ENCODE assay signal across 21 cellular contexts in the genomic region with DNA sequence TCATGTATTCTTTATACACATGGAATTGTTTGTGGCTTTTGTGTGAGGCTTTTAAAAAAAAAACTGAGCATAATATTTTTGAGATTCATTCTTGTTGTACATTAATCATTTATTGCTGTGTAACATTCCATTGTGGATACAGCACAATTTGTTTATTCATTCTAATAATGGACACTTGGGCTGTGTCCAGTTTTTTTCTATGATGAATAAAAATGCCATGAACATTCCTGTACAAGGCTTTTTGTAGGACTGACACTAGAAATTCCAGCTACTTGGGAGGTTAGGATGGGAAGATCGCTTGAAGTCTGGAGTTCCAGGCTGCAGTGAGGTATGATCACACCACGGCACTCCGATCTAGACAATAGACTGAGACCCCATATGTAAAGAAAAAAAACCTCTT.
A peak's percentile ranks its signal among the peaks of the same experiment; 100 is the strongest.
DNase-seq lines count a peak whose midpoint lies in the region; ATAC-seq and TF ChIP-seq lines count a peak whose summit lies in the region.
"Had no signal": no experiment of that assay in that cellular context is flagged by ENCODE, and none has a peak within 500 bp of the region (broad histone marks: within the 10 kb centered on the region; RNA-seq: fewer than 3 reads in every experiment).

No MANE protein-coding gene starts in this region.

- intact Hi-C loops in left colon (cut with DNase I, micrococcal nuclease), result no loop called here
- intact Hi-C loops in activated T-helper 1 cell treated with anti-CD3 and anti-CD28 coated beads, Interleukin-12 subunit alpha, Interleukin-12 subunit beta, Interleukin-2, Interleukin-4 antibody, amounts not matched to agents 30 ng/mL and 10 ng/mL and 1 ng/mL, durations not matched to agents 14 hours and 24 hours and 36 hours (cut with micrococcal nuclease), result no loop called here

- TF ChIP-seq CTCF in BJ (IDR thresholded peaks at IDR 0.05; ENCODE audit: insufficient read depth, low read depth, low read length), result no peak

- H3K4me1 Mint-ChIP-seq in activated T-helper 1 cell treated with anti-CD3 and anti-CD28 coated beads, Interleukin-12 subunit alpha, Interleukin-12 subunit beta, Interleukin-2, Interleukin-4 antibody, amounts not matched to agents 30 ng/mL and 10 ng/mL and 1 ng/mL, durations not matched to agents 14 hours and 24 hours and 36 hours (ENCODE audit: low read depth), result no peaks in the 10 kb centered on the region
- H3K4me1 Mint-ChIP-seq: activated CD4-positive, alpha-beta T cell treated with anti-CD3 and anti-CD28 coated beads for 36 hours had no signal

- H3K9me3 Mint-ChIP-seq in activated T-helper 1 cell treated with anti-CD3 and anti-CD28 coated beads, Interleukin-12 subunit alpha, Interleukin-12 subunit beta, Interleukin-2, Interleukin-4 antibody, amounts not matched to agents 30 ng/mL and 10 ng/mL and 1 ng/mL, durations not matched to agents 14 hours and 24 hours and 36 hours, result no peaks in the 10 kb centered on the region

- DNase-seq in BJ (ENCODE audit: low read depth) (peak; percentile 52), NCI-H226 (peak; percentile 72), dermis blood vessel endothelial cell (peak; percentile 8), kidney tubule cell (ENCODE audit: low spot score) (peak; percentile 67), left colon (no peak)
- DNase-seq in activated T-helper 1 cell treated with anti-CD3 and anti-CD28 coated beads, Interleukin-12 subunit alpha, Interleukin-12 subunit beta, Interleukin-2, Interleukin-4 antibody, amounts not matched to agents 30 ng/mL and 10 ng/mL and 1 ng/mL, durations not matched to agents 14 hours and 24 hours and 36 hours (ENCODE audit: low spot score), result no peak
- no peak for DNase-seq in activated CD4-positive, alpha-beta T cell treated with anti-CD3 and anti-CD28 coated beads, Interleukin-2, amount 50 U/mL, for 1 hour
- DNase-seq: activated CD4-positive, alpha-beta T cell treated with anti-CD3 and anti-CD28 coated beads for 36 hours; activated naive CD4-positive, alpha-beta T cell treated with anti-CD3 and anti-CD28 coated beads, Interleukin-2, amount 50 U/mL, for 16 hours; aorta; effector CD4-positive, alpha-beta T cell; GF-D8; left ventricle myocardium superior; mucosa of descending colon; NCI-H1048; NCI-H187; NCI-H345; NCI-H82; SHP77 treated with DMSO at 0.1 percent for 48 hours had no signal

- no peak overlapping the region for H3K4me3 ChIP-seq in BJ (ENCODE audit: low read depth, low read length)
- H3K4me3 ChIP-seq: mucosa of descending colon had no signal

- POLR2A ChIA-PET in BJ (lab: Charles Lee), result no interaction called here

- H3K36me3 ChIP-seq in BJ (ENCODE audit: control insufficient read depth, insufficient read depth, low read length), result no peaks in the 10 kb centered on the region

- no peaks in the 10 kb centered on the region for H3K27me3 Mint-ChIP-seq in activated T-helper 1 cell treated with anti-CD3 and anti-CD28 coated beads, Interleukin-12 subunit alpha, Interleukin-12 subunit beta, Interleukin-2, Interleukin-4 antibody, amounts not matched to agents 30 ng/mL and 10 ng/mL and 1 ng/mL, durations not matched to agents 14 hours and 24 hours and 36 hours (ENCODE audit: insufficient read depth)
- H3K27me3 Mint-ChIP-seq: activated CD4-positive, alpha-beta T cell treated with anti-CD3 and anti-CD28 coated beads for 36 hours had no signal

- CTCF ChIA-PET in BJ (lab: Yijun Ruan, JAX), result no interaction called here

- no peak overlapping the region for H3K27ac Mint-ChIP-seq in activated T-helper 1 cell treated with anti-CD3 and anti-CD28 coated beads, Interleukin-12 subunit alpha, Interleukin-12 subunit beta, Interleukin-2, Interleukin-4 antibody, amounts not matched to agents 30 ng/mL and 10 ng/mL and 1 ng/mL, durations not matched to agents 14 hours and 24 hours and 36 hours
- H3K27ac Mint-ChIP-seq: activated CD4-positive, alpha-beta T cell treated with anti-CD3 and anti-CD28 coated beads for 36 hours had no signal

- H3K27me3 ChIP-seq in BJ (ENCODE audit: control insufficient read depth, insufficient read depth, low read length), result no peaks in the 10 kb centered on the region

- H3K4me3 Mint-ChIP-seq in activated T-helper 1 cell treated with anti-CD3 and anti-CD28 coated beads, Interleukin-12 subunit alpha, Interleukin-12 subunit beta, Interleukin-2, Interleukin-4 antibody, amounts not matched to agents 30 ng/mL and 10 ng/mL and 1 ng/mL, durations not matched to agents 14 hours and 24 hours and 36 hours, result no peak overlapping the region
- H3K4me3 Mint-ChIP-seq: activated CD4-positive, alpha-beta T cell treated with anti-CD3 and anti-CD28 coated beads for 36 hours had no signal

- H3K36me3 Mint-ChIP-seq in activated T-helper 1 cell treated with anti-CD3 and anti-CD28 coated beads, Interleukin-12 subunit alpha, Interleukin-12 subunit beta, Interleukin-2, Interleukin-4 antibody, amounts not matched to agents 30 ng/mL and 10 ng/mL and 1 ng/mL, durations not matched to agents 14 hours and 24 hours and 36 hours (ENCODE audit: low read depth), result no peaks in the 10 kb centered on the region

- ATAC-seq in left colon, result no peak
- ATAC-seq in GM18867 (IDR thresholded peaks at IDR 0.05; ENCODE audit: unreplicated experiment), result no peak
- ATAC-seq: activated CD4-positive, alpha-beta T cell treated with anti-CD3 and anti-CD28 coated beads for 36 hours; esophagus mucosa; left ventricle myocardium superior; mucosa of descending colon had no signal

Comparison
In these comparisons a context has a peak if more than half of its experiments do, and no peak if none do; other contexts are left out.
1. DNase-seq: peak in BJ (single experiment), NCI-H226 (single experiment), dermis blood vessel endothelial cell (single experiment) and kidney tubule cell (single experiment); none in left colon (0 of 2), activated T-helper 1 cell treated with anti-CD3 and anti-CD28 coated beads, Interleukin-12 subunit alpha, Interleukin-12 subunit beta, Interleukin-2, Interleukin-4 antibody, amounts not matched to agents 30 ng/mL and 10 ng/mL and 1 ng/mL, durations not matched to agents 14 hours and 24 hours and 36 hours (single experiment) and activated CD4-positive, alpha-beta T cell treated with anti-CD3 and anti-CD28 coated beads, Interleukin-2, amount 50 U/mL, for 1 hour (single experiment).